ENCODE assay signal across 8 cellular contexts in the genomic region with DNA sequence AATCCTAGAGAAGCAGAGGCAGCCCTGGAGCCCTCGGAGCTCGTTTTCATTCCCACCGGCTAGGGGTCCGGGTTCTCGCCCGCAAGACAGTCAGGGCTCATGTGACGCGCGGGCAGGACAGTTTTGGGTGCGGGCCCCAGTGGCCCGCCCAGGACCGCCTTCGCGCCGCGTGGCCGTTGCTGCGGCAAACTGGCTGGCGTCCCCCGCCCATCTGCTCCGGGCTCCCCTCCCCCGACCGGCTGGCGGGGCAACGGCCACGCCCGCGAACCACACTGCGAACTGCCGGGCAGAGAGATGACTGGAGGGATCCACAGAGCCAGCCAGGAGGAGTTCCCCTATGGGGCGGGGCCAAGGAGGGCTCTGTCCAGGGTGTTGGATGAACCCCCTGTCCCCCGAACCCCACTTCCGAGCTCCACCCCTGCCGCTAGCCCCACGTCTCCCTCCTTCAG. TPM values are rescaled to one million over a fixed set of nuclear protein-coding genes. Genes with fewer than 3 reads are reported as not detected.
DNase-seq lines count a peak whose midpoint lies in the region; ATAC-seq, FAIRE-seq and TF ChIP-seq lines count a peak whose summit lies in the region.

No MANE protein-coding gene starts in this region.

- no peak overlapping the region for H3K23ac ChIP-seq in H1 (ENCODE audit: insufficient read length)

- peak overlapping the region; percentile 72 to 86 for H3K4me2 ChIP-seq in H1 (ENCODE audit: insufficient read depth in 1 of 2, low read depth in 2 of 2, low read length in 2 of 2)

- no peak overlapping the region for H2AK5ac ChIP-seq in H1 (ENCODE audit: low read depth, low read length)

- no peaks in the 10 kb centered on the region for H3K9me3 Mint-ChIP-seq in CD4-positive, alpha-beta T cell
- no peaks in the 10 kb centered on the region for H3K9me3 Mint-ChIP-seq in Caco-2 (ENCODE audit: unreplicated experiment)

- H4K8ac ChIP-seq in H1 (ENCODE audit: extremely low read depth, insufficient read depth, low read length), result no peak overlapping the region

- peak overlapping the region; percentile 32; the same call in 1 of the 2 replicates for H3K18ac ChIP-seq in H1 (ENCODE audit: extremely low read depth, low read length)

- no peaks in the 10 kb centered on the region for H3K9me3 ChIP-seq in CD4-positive, alpha-beta T cell (ENCODE audit: control insufficient read depth, low read length)
- H3K9me3 ChIP-seq in H1 (ENCODE audit: insufficient read depth in 2 of 2, low read depth in 1 of 2, low read length in 1 of 2) (no peaks in the 10 kb centered on the region), Caco-2 (no peaks in the 10 kb centered on the region)

- no peak for TF ChIP-seq CTCF in CD4-positive, alpha-beta T cell (IDR thresholded peaks at IDR 0.05)
- no peak for TF ChIP-seq CTCF in H1 (IDR thresholded peaks at IDR 0.05; ENCODE audit: control extremely low read depth in 1 of 3, insufficient read depth in 1 of 3, low read depth in 1 of 3, low read length in 3 of 3)
- TF ChIP-seq CTCF in Caco-2 (IDR thresholded peaks at IDR 0.05; ENCODE audit: insufficient read depth in 1 of 2, low read depth in 1 of 2, low read length in 1 of 2, severe bottlenecking in 1 of 2, unreplicated experiment in 1 of 2), result no peak

- H4K5ac ChIP-seq in H1 (ENCODE audit: insufficient read length, low read depth, low read length), result no peak overlapping the region

- H3K27me3 Mint-ChIP-seq in CD4-positive, alpha-beta T cell, result peaks cover 67% of the 10 kb centered on the region
- H3K27me3 Mint-ChIP-seq in Caco-2 (ENCODE audit: insufficient read depth, unreplicated experiment), result peaks cover 7% of the 10 kb centered on the region

- H2BK20ac ChIP-seq in H1 (ENCODE audit: low read length), result no peak overlapping the region

- TF ChIP-seq EP300 in H1 (IDR thresholded peaks at IDR 0.05; ENCODE audit: borderline replicate concordance in 1 of 2, low read depth in 2 of 2, low read length in 2 of 2), result no peak

- no peak overlapping the region for H3K27ac Mint-ChIP-seq in CD4-positive, alpha-beta T cell
- H3K27ac Mint-ChIP-seq in Caco-2 (ENCODE audit: unreplicated experiment), result no peak overlapping the region

- TF ChIP-seq POLR2A in H1 (IDR thresholded peaks at IDR 0.05; ENCODE audit: control extremely low read depth in 1 of 2, low read depth in 2 of 2, low read length in 2 of 2), result no peak

- H2AFZ ChIP-seq in H1 (ENCODE audit: low read length), result no peak overlapping the region

- ATAC-seq in CD4-positive, alpha-beta T cell (ENCODE audit: poor library complexity), result no peak

- DNase-seq in CD4-positive, alpha-beta T cell, result no peak
- DNase-seq in NCI-H69 (lab: John Stamatoyannopoulos, UW), result peak; percentile 18
- no peak for DNase-seq in H1 (ENCODE audit: low read depth in 1 of 2, low spot score in 2 of 2)
- peak; percentile 72 for DNase-seq in myocyte (ENCODE audit: low read depth)
- DNase-seq in NCI-H2171 (lab: John Stamatoyannopoulos, UW), result no peak
- DNase-seq in NCI-H345 treated with DMSO at 0.1 percent for 48 hours (lab: John Stamatoyannopoulos, UW; ENCODE audit: unreplicated experiment), result no peak
- no peak for DNase-seq in Caco-2
- no peak for DNase-seq in glomerular visceral epithelial cell (ENCODE audit: extremely low spot score)

- no TSS peak for BruUV-seq in Caco-2 (replicated peaks; lab: Mats Ljungman, UMichigan)

- H2BK5ac ChIP-seq in H1 (ENCODE audit: low read depth, low read length), result no peak overlapping the region

- peaks cover 13% of the 10 kb centered on the region for H3K4me1 Mint-ChIP-seq in CD4-positive, alpha-beta T cell (ENCODE audit: low read depth)
- H3K4me1 Mint-ChIP-seq in Caco-2 (ENCODE audit: low read depth, unreplicated experiment), result peaks cover 1% of the 10 kb centered on the region

- H3K27me3 ChIP-seq in CD4-positive, alpha-beta T cell (ENCODE audit: control insufficient read depth, insufficient read depth, low read length), result peaks cover 88% of the 10 kb centered on the region
- H3K27me3 ChIP-seq in H1 (replicated peaks in 1 of 4; ENCODE audit: control insufficient read depth in 3 of 4, extremely low read depth in 1 of 4, insufficient read depth in 3 of 4, low read length in 3 of 4), result peaks cover 75 to 97% (median 91%) of the 10 kb centered on the region in 4 experiments
- peaks cover 3% of the 10 kb centered on the region for H3K27me3 ChIP-seq in Caco-2 (replicated peaks; ENCODE audit: control insufficient read depth, insufficient read depth, low read length)

- H3K4me3 ChIP-seq in H1 (ENCODE audit: extremely low read depth in 1 of 4, insufficient read depth in 2 of 4, low read depth in 3 of 4, low read length in 4 of 4) (peak overlapping the region; percentile 32 to 60 (median 38); a peak in 7 of 8 replicates), Caco-2 (ENCODE audit: low read depth, low read length) (no peak overlapping the region)

- H3K36me3 ChIP-seq in H1 (ENCODE audit: control insufficient read depth in 2 of 4, insufficient read depth in 4 of 4, low read length in 3 of 4) (peaks cover 0 to 12% (median 0%) of the 10 kb centered on the region in 4 experiments; a peak in 1 of 8 replicates), Caco-2 (ENCODE audit: control insufficient read depth, insufficient read depth, low read length) (no peaks in the 10 kb centered on the region)

- H3K4me1 ChIP-seq in H1 (replicated peaks in 1 of 4; ENCODE audit: control insufficient read depth in 3 of 4, insufficient read depth in 4 of 4, low read length in 3 of 4) (peaks cover 0 to 30% (median 11%) of the 10 kb centered on the region in 4 experiments; a peak in 5 of 7 replicates), Caco-2 (peaks cover 21% of the 10 kb centered on the region)

- no peak overlapping the region; the same call in 1 of the 2 replicates for H2BK15ac ChIP-seq in H1 (ENCODE audit: low read length)

- CTCF ChIA-PET in CD4-positive, alpha-beta T cell (lab: Charles Lee), result interaction anchor here (1.3 to 7.1 kb wide), 2 partner anchors 18 to 66 kb away, joined by 3 to 77 read pairs; no protein-coding TSS in a partner anchor
- CTCF ChIA-PET in H1 (lab: Charles Lee; ENCODE audit: partially characterized antibody), result interaction anchor here (0.6 to 58.4 kb wide), 14 partner anchors 7 to 216 kb away, joined by 3 to 1769 read pairs (median 12); no protein-coding TSS in a partner anchor
- CTCF ChIA-PET in Caco-2 (lab: Charles Lee), result interaction anchor here (1.1 to 2.2 kb wide), 4 partner anchors 12 to 20 kb away, joined by 3 to 12 read pairs (median 8); no protein-coding TSS in a partner anchor

- intact Hi-C loops in CD4-positive, alpha-beta T cell (cut with DNase I, micrococcal nuclease), result loop anchor here in 1 of 2 experiments (10.0 kb wide), 1 partner anchor 224 kb away; no protein-coding TSS in a partner anchor
- intact Hi-C loops in Caco-2 (cut with micrococcal nuclease; ENCODE audit: unreplicated experiment), result no loop called here

- no peak overlapping the region for H3K4ac ChIP-seq in H1 (replicated peaks; ENCODE audit: insufficient read length, low read depth, low read length)

- TF ChIP-seq RAD21 in H1 (IDR thresholded peaks at IDR 0.05 in 1 of 2, conservative IDR thresholded peaks at IDR 0.05 in 1 of 2; ENCODE audit: low read depth in 2 of 2, low read length in 2 of 2), result no peak

- H3K79me2 ChIP-seq in H1 (ENCODE audit: control insufficient read depth in 1 of 2, insufficient read depth in 2 of 2, low read length in 2 of 2), result no peaks in the 10 kb centered on the region

- WGBS in H1 (ENCODE audit: extremely low coverage in 1 of 2, insufficient coverage in 1 of 2, insufficient read length in 1 of 2, insufficient replicate concordance in 2 of 2, low coverage in 1 of 2, low lambda C conversion rate in 2 of 2, missing lambda C conversion rate in 1 of 2), 2 experiments, result 25% methylated on average over 24 of the region's 35 CpGs; no CpG with 5 or more reads in 1 of the 2 experiments

- no peak overlapping the region for H2BK120ac ChIP-seq in H1 (replicated peaks; ENCODE audit: low read depth, low read length)

- no peak for FAIRE-seq in H1 (lab: Jason Lieb, UNC)

- H3K4me3 Mint-ChIP-seq in CD4-positive, alpha-beta T cell, result peak overlapping the region; percentile 48
- no peak overlapping the region for H3K4me3 Mint-ChIP-seq in Caco-2 (ENCODE audit: unreplicated experiment)

- no peak overlapping the region for H3K56ac ChIP-seq in H1 (replicated peaks; ENCODE audit: insufficient read length, low read depth, low read length)

- H3K9ac ChIP-seq in H1 (replicated peaks in 1 of 4; ENCODE audit: extremely low read depth in 1 of 4, low read depth in 3 of 4, low read length in 3 of 4), result no peak overlapping the region

- no peaks in the 10 kb centered on the region for H3K79me1 ChIP-seq in H1 (ENCODE audit: low read depth, low read length)

- no peak overlapping the region for H4K91ac ChIP-seq in H1 (replicated peaks; ENCODE audit: insufficient read length, low read length)

- H3K23me2 ChIP-seq in H1 (ENCODE audit: low read depth, low read length), result peaks cover 17% of the 10 kb centered on the region; the same call in 1 of the 2 replicates

- no peak overlapping the region for H2BK12ac ChIP-seq in H1 (ENCODE audit: low read depth, low read length)

- H3K27ac ChIP-seq in CD4-positive, alpha-beta T cell (ENCODE audit: low read depth, low read length), result no peak overlapping the region
- no peak overlapping the region for H3K27ac ChIP-seq in H1 (ENCODE audit: low read depth, low read length)

- H4K20me1 ChIP-seq in H1 (replicated peaks in 1 of 2; ENCODE audit: control insufficient read depth in 1 of 2, insufficient read depth in 2 of 2, low read length in 2 of 2), result peaks cover 0 to 10% of the 10 kb centered on the region in 2 experiments

- POLR2A ChIA-PET in CD4-positive, alpha-beta T cell (lab: Charles Lee), result interaction anchor here (1.4 to 1.7 kb wide), 2 partner anchors 19 to 40 kb away, joined by 3 to 5 read pairs; no protein-coding TSS in a partner anchor
- POLR2A ChIA-PET in H1 (lab: Charles Lee; ENCODE audit: partially characterized antibody), result interaction anchor here (0.6 to 3.4 kb wide), 9 partner anchors 9 to 184 kb away, joined by 3 to 15 read pairs (median 3); no protein-coding TSS in a partner anchor
- POLR2A ChIA-PET in Caco-2 (lab: Charles Lee), result no interaction called here

- H3K14ac ChIP-seq in H1 (ENCODE audit: insufficient read length), result no peak overlapping the region

- no peaks in the 10 kb centered on the region for H3K36me3 Mint-ChIP-seq in CD4-positive, alpha-beta T cell (ENCODE audit: low read depth)
- no peaks in the 10 kb centered on the region for H3K36me3 Mint-ChIP-seq in Caco-2 (ENCODE audit: insufficient read depth, unreplicated experiment)

RNA-seq across cellular contexts. Expression of a gene that starts 0.9 kb away (rescaled TPM):
- not detected for total RNA-seq in CD4-positive, alpha-beta T cell
- total RNA-seq in H1 (2021; fragmentation: NEBNext Ultra II Directional; extraction: Animal tissue kit (Norgen Biotek cat#: 25700)), result 0.15 and 0.36 TPM in 2 replicates
- polyA plus RNA-seq in H1 (2011; rRNA removed), result 0.53 and 0.86 TPM in 2 replicates
- polyA plus RNA-seq in H1 (2011; cell fraction: cytosol; rRNA removed), result 0.78 TPM
- polyA plus RNA-seq in H1 (2011; cell fraction: nucleus; rRNA removed), result 1.2 TPM
- 0.29 to 0.70 TPM (median 0.55 TPM) in 4 replicates for polyA plus RNA-seq in H1 (2012, experiment 1 of 2)
- polyA plus RNA-seq in H1 (2012, experiment 2 of 2), result 0.18 TPM
- polyA plus RNA-seq in H1 (2013, experiment 1 of 2), result 0.93 TPM
- polyA plus RNA-seq in H1 (2013, experiment 2 of 2), result 1.2 TPM
- polyA minus RNA-seq in H1 (2011; rRNA and poly(A)+ RNA removed), result 0.41 and 1.3 TPM in 2 replicates
- polyA minus RNA-seq in H1 (2011; cell fraction: cytosol; rRNA and poly(A)+ RNA removed), result not detected
- polyA minus RNA-seq in H1 (2011; cell fraction: nucleus; rRNA and poly(A)+ RNA removed), result 0.70 TPM
- total RNA-seq in myocyte, result 12.5 and 24.4 TPM in 2 replicates
- 3.5 TPM for polyA plus RNA-seq in myocyte (2012)
- total RNA-seq in Caco-2 (2022), result 0.37 and 0.91 TPM in 2 replicates

RNA-seq across cellular contexts. Expression of a gene that starts 4.0 kb away (rescaled TPM):
- total RNA-seq in CD4-positive, alpha-beta T cell, result 1 to 10 TPM; 2.0 to 3.9 TPM
- total RNA-seq in H1 (2021; fragmentation: NEBNext Ultra II Directional; extraction: Animal tissue kit (Norgen Biotek cat#: 25700)), result 14.8 and 16.3 TPM in 2 replicates
- polyA plus RNA-seq in H1 (2011; rRNA removed), result 5.2 and 13.4 TPM in 2 replicates
- polyA plus RNA-seq in H1 (2011; cell fraction: cytosol; rRNA removed), result 9.6 TPM
- 22.5 TPM for polyA plus RNA-seq in H1 (2011; cell fraction: nucleus; rRNA removed)
- 6.8 to 15.9 TPM (median 13.7 TPM) in 4 replicates for polyA plus RNA-seq in H1 (2012, experiment 1 of 2)
- 10.4 TPM for polyA plus RNA-seq in H1 (2012, experiment 2 of 2)
- polyA plus RNA-seq in H1 (2013, experiment 1 of 2), result 14.0 TPM
- polyA plus RNA-seq in H1 (2013, experiment 2 of 2), result 14.1 TPM
- 2.7 and 2.8 TPM in 2 replicates for polyA minus RNA-seq in H1 (2011; rRNA and poly(A)+ RNA removed)
- polyA minus RNA-seq in H1 (2011; cell fraction: cytosol; rRNA and poly(A)+ RNA removed), result 11.9 TPM
- polyA minus RNA-seq in H1 (2011; cell fraction: nucleus; rRNA and poly(A)+ RNA removed), result 8.3 TPM
- total RNA-seq in myocyte, result 0.03 and 0.31 TPM in 2 replicates
- 0.84 TPM for polyA plus RNA-seq in myocyte (2012)
- 14.9 and 16.3 TPM in 2 replicates for total RNA-seq in Caco-2 (2022)

RNA-seq across cellular contexts. Expression of a gene that starts 27.1 kb away (rescaled TPM):
- total RNA-seq in CD4-positive, alpha-beta T cell, result 1 to 10 TPM; 5.3 to 5.4 TPM
- total RNA-seq in H1 (2021; fragmentation: NEBNext Ultra II Directional; extraction: Animal tissue kit (Norgen Biotek cat#: 25700)), result 150 and 151 TPM in 2 replicates
- 214 and 263 TPM in 2 replicates for polyA plus RNA-seq in H1 (2011; rRNA removed)
- 194 TPM for polyA plus RNA-seq in H1 (2011; cell fraction: cytosol; rRNA removed)
- polyA plus RNA-seq in H1 (2011; cell fraction: nucleus; rRNA removed), result 168 TPM
- polyA plus RNA-seq in H1 (2012, experiment 1 of 2), result 126 to 192 TPM (median 179 TPM) in 4 replicates
- 213 TPM for polyA plus RNA-seq in H1 (2012, experiment 2 of 2)
- polyA plus RNA-seq in H1 (2013, experiment 1 of 2), result 128 TPM
- 131 TPM for polyA plus RNA-seq in H1 (2013, experiment 2 of 2)
- 103 and 119 TPM in 2 replicates for polyA minus RNA-seq in H1 (2011; rRNA and poly(A)+ RNA removed)
- polyA minus RNA-seq in H1 (2011; cell fraction: cytosol; rRNA and poly(A)+ RNA removed), result 58.6 TPM
- polyA minus RNA-seq in H1 (2011; cell fraction: nucleus; rRNA and poly(A)+ RNA removed), result 43.6 TPM
- total RNA-seq in myocyte, result 18.7 and 35.2 TPM in 2 replicates
- polyA plus RNA-seq in myocyte (2012), result 53.9 TPM
- total RNA-seq in Caco-2 (2022), result 179 and 221 TPM in 2 replicates

RNA-seq across cellular contexts. Expression of a gene that starts 45.4 kb away (rescaled TPM):
- 100 to 1,000 TPM; 220 to 225 TPM for total RNA-seq in CD4-positive, alpha-beta T cell
- total RNA-seq in H1 (2021; fragmentation: NEBNext Ultra II Directional; extraction: Animal tissue kit (Norgen Biotek cat#: 25700)), result 9.3 and 10.7 TPM in 2 replicates
- polyA plus RNA-seq in H1 (2011; rRNA removed), result 19.5 and 26.1 TPM in 2 replicates
- polyA plus RNA-seq in H1 (2011; cell fraction: cytosol; rRNA removed), result 20.6 TPM
- 116 TPM for polyA plus RNA-seq in H1 (2011; cell fraction: nucleus; rRNA removed)
- 7.8 to 20.0 TPM (median 18.8 TPM) in 4 replicates for polyA plus RNA-seq in H1 (2012, experiment 1 of 2)
- 8.1 TPM for polyA plus RNA-seq in H1 (2012, experiment 2 of 2)
- 11.1 TPM for polyA plus RNA-seq in H1 (2013, experiment 1 of 2)
- polyA plus RNA-seq in H1 (2013, experiment 2 of 2), result 9.8 TPM
- 3.1 and 3.9 TPM in 2 replicates for polyA minus RNA-seq in H1 (2011; rRNA and poly(A)+ RNA removed)
- 4.1 TPM for polyA minus RNA-seq in H1 (2011; cell fraction: cytosol; rRNA and poly(A)+ RNA removed)
- 9.6 TPM for polyA minus RNA-seq in H1 (2011; cell fraction: nucleus; rRNA and poly(A)+ RNA removed)
- 24.4 and 38.2 TPM in 2 replicates for total RNA-seq in myocyte
- 38.4 TPM for polyA plus RNA-seq in myocyte (2012)
- 15.0 and 16.3 TPM in 2 replicates for total RNA-seq in Caco-2 (2022)

Comparison
In these comparisons a context has a peak if more than half of its experiments do, and no peak if none do; other contexts are left out.
1. DNase-seq: peak in NCI-H69 (single experiment) and myocyte (single experiment); none in CD4-positive, alpha-beta T cell (0 of 10), H1 (0 of 2), NCI-H2171 (single experiment), NCI-H345 treated with DMSO at 0.1 percent for 48 hours (single experiment), Caco-2 (0 of 2) and glomerular visceral epithelial cell (single experiment).